In genomic region chr21:33368576-33368975, GRCh38 we compare ENCODE assay signal across 15 cellular contexts.
"Had no signal": no experiment of that assay in that cellular context is flagged by ENCODE, and none has a peak within 500 bp of the region (broad histone marks: within the 10 kb centered on the region; RNA-seq: fewer than 3 reads in every experiment).

No MANE protein-coding gene starts in this region.

- ATAC-seq: left lung; stimulated activated naive CD8-positive, alpha-beta T cell treated with anti-CD3 and anti-CD28 coated beads, Interleukin-15, amount 100 ng/mL, for 72 hours had no signal

- DNase-seq: activated CD4-positive, alpha-beta T cell treated with anti-CD3 and anti-CD28 coated beads, Interleukin-2, amount 50 U/mL, for 4 hours; activated naive CD4-positive, alpha-beta T cell treated with Interleukin-2 at 50 U/mL for 16 hours; aorta; brain microvascular endothelial cell; central memory CD4-positive, alpha-beta T cell; colonic mucosa; hypothalamus; left lung; midbrain; stimulated activated CD4-positive, alpha-beta T cell treated with anti-CD3 and anti-CD28 coated beads, Interleukin-12 subunit alpha, Interleukin-12 subunit beta, amount 100 ng/mL, for 4 hours; stimulated activated CD4-positive, alpha-beta T cell treated with anti-CD3 and anti-CD28 coated beads, Interleukin-1b, Interleukin-23, amount 100 ng/mL, for 48 hours; stimulated activated naive CD8-positive, alpha-beta T cell treated with anti-CD3 and anti-CD28 coated beads, Interleukin-15, amount 100 ng/mL, for 72 hours; WERI-Rb-1 had no signal

- H3K27me3 Mint-ChIP-seq: progenitor cell of endocrine pancreas; stimulated activated naive CD8-positive, alpha-beta T cell treated with anti-CD3 and anti-CD28 coated beads, Interleukin-15, amount 100 ng/mL, for 72 hours had no signal

- H3K4me1 Mint-ChIP-seq: stimulated activated naive CD8-positive, alpha-beta T cell treated with anti-CD3 and anti-CD28 coated beads, Interleukin-15, amount 100 ng/mL, for 72 hours had no signal

- H3K4me3 Mint-ChIP-seq: stimulated activated naive CD8-positive, alpha-beta T cell treated with anti-CD3 and anti-CD28 coated beads, Interleukin-15, amount 100 ng/mL, for 72 hours; T-helper 1 cell treated with Interleukin-12 subunit alpha and Interleukin-12 subunit beta and Interleukin-4 antibody, amounts not matched to agents 30 μg/mL and 1 μg/mL, for 36 hours had no signal

- H3K27ac Mint-ChIP-seq: progenitor cell of endocrine pancreas; T-helper 1 cell treated with Interleukin-12 subunit alpha and Interleukin-12 subunit beta and Interleukin-4 antibody, amounts not matched to agents 30 μg/mL and 1 μg/mL, for 36 hours had no signal
